Comparison of ENCODE assay signal across 18 cellular contexts in the genomic region with DNA sequence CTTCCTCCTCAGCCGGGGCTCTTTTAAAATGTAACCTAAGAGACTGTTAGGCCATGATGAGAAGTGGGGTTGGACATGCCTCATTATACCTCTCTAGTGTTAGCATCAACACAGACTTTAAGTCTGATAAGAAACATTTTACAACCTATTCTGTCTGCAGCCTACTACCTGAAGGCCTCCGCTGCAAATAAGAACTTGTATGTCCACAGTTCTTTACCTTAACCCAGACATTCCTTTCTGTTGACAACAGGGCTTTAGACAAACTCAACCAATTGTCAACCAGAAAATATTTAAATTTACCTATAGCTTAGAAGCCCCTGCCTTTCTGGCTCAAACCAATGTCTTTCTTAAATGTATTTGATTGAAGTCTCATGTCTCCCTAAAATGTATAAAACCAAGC.
"Had no signal": no experiment of that assay in that cellular context is flagged by ENCODE, and none has a peak within 500 bp of the region (broad histone marks: within the 10 kb centered on the region; RNA-seq: fewer than 3 reads in every experiment).

No MANE protein-coding gene starts in this region.

- H3K4me3 ChIP-seq: ascending aorta, esophagus muscularis mucosa, heart left ventricle, left lung, lung, sigmoid colon, thyroid gland had no signal

- DNase-seq: activated T-cell treated with anti-CD3 and anti-CD28 coated beads, Interleukin-2, amount 50 U/mL, for 1 hour; effector memory CD4-positive, alpha-beta T cell; heart left ventricle; left lung; naive thymus-derived CD8-positive, alpha-beta T cell; retina; sigmoid colon; stimulated activated CD4-positive, alpha-beta T cell treated with anti-CD3 and anti-CD28 coated beads, Interleukin-4, amount 100 ng/mL, for 1 hour; stimulated activated naive CD4-positive, alpha-beta T cell; T-cell; thyroid gland had no signal

- H3K4me3 Mint-ChIP-seq: mesothelial cell of epicardium; naive thymus-derived CD8-positive, alpha-beta T cell; T-cell; T-helper 2 cell treated with Interferon-gamma antibody and Interleukin-4, amounts not matched to agents 5 μg/mL and 100 μg/mL, for 36 hours; WTC11 had no signal

- H3K27ac ChIP-seq: ascending aorta, esophagus muscularis mucosa, heart left ventricle, left lung, sigmoid colon, thyroid gland had no signal

- H3K27me3 Mint-ChIP-seq: naive thymus-derived CD8-positive, alpha-beta T cell; T-cell had no signal

- H3K36me3 ChIP-seq: ascending aorta, esophagus muscularis mucosa, heart left ventricle, left lung, sigmoid colon, thyroid gland had no signal

- H3K9me3 ChIP-seq: ascending aorta, esophagus muscularis mucosa, left lung, sigmoid colon, thyroid gland had no signal

- H3K27me3 ChIP-seq: ascending aorta, esophagus muscularis mucosa, heart left ventricle, left lung, sigmoid colon, thyroid gland had no signal

- H3K4me1 Mint-ChIP-seq: naive thymus-derived CD8-positive, alpha-beta T cell; T-cell had no signal

- H3K36me3 Mint-ChIP-seq: activated naive CD4-positive, alpha-beta T cell treated with anti-CD3 and anti-CD28 coated beads, Interleukin-2, amount 50 U/mL, for 72 hours; T-cell had no signal

- H3K4me1 ChIP-seq: ascending aorta, esophagus muscularis mucosa, heart left ventricle, left lung, sigmoid colon, thyroid gland had no signal

- H3K27ac Mint-ChIP-seq: activated naive CD4-positive, alpha-beta T cell treated with anti-CD3 and anti-CD28 coated beads, Interleukin-2, amount 50 U/mL, for 72 hours; T-cell; T-helper 2 cell treated with Interferon-gamma antibody and Interleukin-4, amounts not matched to agents 5 μg/mL and 100 μg/mL, for 36 hours; WTC11 had no signal
